1 cellular context compared by ENCODE assay signal in the genomic region with DNA sequence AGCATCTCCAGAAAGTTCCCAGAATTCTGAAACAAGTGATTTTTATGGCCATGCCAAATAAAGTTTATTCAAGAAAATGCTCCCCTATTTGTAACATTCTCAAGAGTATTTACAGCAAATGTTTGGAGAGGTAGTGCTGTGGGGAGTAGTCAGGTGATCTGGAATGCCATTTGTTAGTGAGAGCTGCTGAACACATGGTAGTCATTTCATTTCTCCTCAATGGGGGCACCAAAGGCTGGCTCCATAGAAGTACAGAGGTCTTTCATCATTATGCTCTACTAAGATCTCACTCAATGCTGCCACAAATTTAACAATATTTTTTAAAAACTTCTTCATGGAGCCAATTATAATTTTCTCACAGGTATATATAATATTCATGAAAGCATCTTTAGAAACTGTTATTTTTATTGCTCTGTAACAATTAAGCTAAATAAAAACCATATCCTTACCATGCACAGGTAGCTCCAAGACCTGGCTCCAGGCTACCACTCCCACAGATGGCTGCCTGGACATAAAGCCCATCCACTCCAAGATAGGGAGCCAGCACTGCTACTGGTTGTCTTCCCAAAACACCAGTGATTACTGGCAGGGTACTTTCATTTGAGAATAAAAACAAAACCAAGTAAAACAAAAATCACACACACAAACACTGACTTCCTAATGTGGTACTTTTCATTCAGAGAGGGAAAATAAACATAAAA.
TF ChIP-seq lines count a peak whose summit lies in the region.

No MANE protein-coding gene starts in this region.

TF ChIP-seq in IMR-90, 13 proteins besides CTCF, POLR2A, EP300 and RAD21:
- no peak for TF ChIP-seq BHLHE40 (IDR thresholded peaks at IDR 0.05; ENCODE audit: low read depth, low read length)
- TF ChIP-seq, protein P1, sequence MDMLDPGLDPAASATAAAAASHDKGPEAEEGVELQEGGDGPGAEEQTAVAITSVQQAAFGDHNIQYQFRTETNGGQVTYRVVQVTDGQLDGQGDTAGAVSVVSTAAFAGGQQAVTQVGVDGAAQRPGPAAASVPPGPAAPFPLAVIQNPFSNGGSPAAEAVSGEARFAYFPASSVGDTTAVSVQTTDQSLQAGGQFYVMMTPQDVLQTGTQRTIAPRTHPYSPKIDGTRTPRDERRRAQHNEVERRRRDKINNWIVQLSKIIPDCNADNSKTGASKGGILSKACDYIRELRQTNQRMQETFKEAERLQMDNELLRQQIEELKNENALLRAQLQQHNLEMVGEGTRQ (IDR thresholded peaks at IDR 0.05; ENCODE audit: low read depth, low read length): no peak
